18 cellular contexts compared by ENCODE assay signal in genomic region chr11:85310479-85310878, GRCh38.
"Had no signal": no experiment of that assay in that cellular context is flagged by ENCODE, and none has a peak within 500 bp of the region (broad histone marks: within the 10 kb centered on the region; RNA-seq: fewer than 3 reads in every experiment).

No MANE protein-coding gene starts in this region.

- H3K27me3 ChIP-seq: cardiac muscle cell, colonic mucosa, heart left ventricle, sigmoid colon, upper lobe of left lung had no signal

- H3K27me3 Mint-ChIP-seq: activated CD4-positive, alpha-beta T cell treated with anti-CD3 and anti-CD28 coated beads, Interleukin-2, amount 10 ng/mL, durations not matched to agents 7 days and 5 days; activated T-helper 17 cell treated with anti-CD3 and anti-CD28 coated beads, Interleukin-2, amount 50 U/mL, for 72 hours had no signal

- H3K9me3 Mint-ChIP-seq: activated CD4-positive, alpha-beta T cell treated with anti-CD3 and anti-CD28 coated beads, Interleukin-2, amount 10 ng/mL, durations not matched to agents 7 days and 5 days; nephron had no signal

- H3K27ac Mint-ChIP-seq: activated CD4-positive, alpha-beta T cell treated with anti-CD3 and anti-CD28 coated beads, Interleukin-2, amount 10 ng/mL, durations not matched to agents 7 days and 5 days; activated naive CD4-positive, alpha-beta T cell treated with anti-CD3 and anti-CD28 coated beads for 36 hours; activated T-helper 17 cell treated with anti-CD3 and anti-CD28 coated beads, Interleukin-2, amount 50 U/mL, for 72 hours; nephron had no signal

- H3K4me3 ChIP-seq: cardiac muscle cell, colonic mucosa, heart left ventricle, psoas muscle, sigmoid colon, upper lobe of left lung had no signal

- H3K27ac ChIP-seq: cardiac muscle cell, colonic mucosa, heart left ventricle, psoas muscle, sigmoid colon, upper lobe of left lung had no signal

- H3K4me3 Mint-ChIP-seq: activated CD4-positive, alpha-beta T cell treated with anti-CD3 and anti-CD28 coated beads, Interleukin-2, amount 10 ng/mL, durations not matched to agents 7 days and 5 days; activated naive CD4-positive, alpha-beta T cell treated with anti-CD3 and anti-CD28 coated beads for 36 hours; activated T-helper 17 cell treated with anti-CD3 and anti-CD28 coated beads, Interleukin-2, amount 50 U/mL, for 72 hours; nephron had no signal

- H3K4me1 ChIP-seq: colonic mucosa, psoas muscle, sigmoid colon, upper lobe of left lung had no signal

- H3K36me3 ChIP-seq: cardiac muscle cell, colonic mucosa, heart left ventricle, sigmoid colon, upper lobe of left lung had no signal

- H3K9me3 ChIP-seq: colonic mucosa, heart left ventricle, psoas muscle, sigmoid colon, upper lobe of left lung had no signal

- H3K4me1 Mint-ChIP-seq: activated CD4-positive, alpha-beta T cell treated with anti-CD3 and anti-CD28 coated beads, Interleukin-2, amount 10 ng/mL, durations not matched to agents 7 days and 5 days; activated T-helper 17 cell treated with anti-CD3 and anti-CD28 coated beads, Interleukin-2, amount 50 U/mL, for 72 hours; nephron had no signal

- ATAC-seq: activated T-helper 17 cell treated with anti-CD3 and anti-CD28 coated beads, Interleukin-2, amount 50 U/mL, for 72 hours; heart left ventricle; left lobe of liver; psoas muscle; stimulated activated naive CD8-positive, alpha-beta T cell treated with anti-CD3 and anti-CD28 coated beads, Interleukin-15, Interleukin-2, amounts not matched to agents 100 U/mL and 50 U/mL, for 24 hours had no signal

- DNase-seq: activated CD4-positive, alpha-beta T cell treated with anti-CD3 and anti-CD28 coated beads, Interleukin-2, amount 10 ng/mL, durations not matched to agents 7 days and 5 days; activated CD4-positive, CD25-positive, alpha-beta regulatory T cell; activated CD8-positive, alpha-beta memory T cell treated with anti-CD3 and anti-CD28 coated beads for 24 hours; activated naive CD4-positive, alpha-beta T cell treated with anti-CD3 and anti-CD28 coated beads for 36 hours; colonic mucosa; effector CD4-positive, alpha-beta T cell; foreskin melanocyte; heart left ventricle; islet precursor cell; mammary epithelial cell; psoas muscle; sigmoid colon; stimulated activated naive CD8-positive, alpha-beta T cell treated with anti-CD3 and anti-CD28 coated beads, Interleukin-15, Interleukin-2, amounts not matched to agents 100 U/mL and 50 U/mL, for 24 hours; upper lobe of left lung had no signal
